ENCODE assay signal across 8 cellular contexts in genomic region chr16:48611329-48612137, GRCh38. TPM values are rescaled to one million over a fixed set of nuclear protein-coding genes. Genes with fewer than 3 reads are reported as not detected.
DNase-seq lines count a peak whose midpoint lies in the region; ATAC-seq, FAIRE-seq and TF ChIP-seq lines count a peak whose summit lies in the region.

No MANE protein-coding gene starts in this region.

- no peak overlapping the region for H3K4me3 Mint-ChIP-seq in activated CD4-positive, alpha-beta T cell treated with anti-CD3 and anti-CD28 coated beads for 36 hours

- peak in 1 of 2 experiments; percentile 58; a peak in 1 of 3 replicates for TF ChIP-seq POLR2A in H1 (IDR thresholded peaks at IDR 0.05; ENCODE audit: control extremely low read depth in 1 of 2, low read depth in 2 of 2, low read length in 2 of 2)
- no peak for TF ChIP-seq POLR2A in spleen (IDR thresholded peaks at IDR 0.05)

- no peaks in the 10 kb centered on the region for H3K27me3 Mint-ChIP-seq in activated CD4-positive, alpha-beta T cell treated with anti-CD3 and anti-CD28 coated beads for 36 hours

- peak overlapping the region; percentile 99 for H3K27ac Mint-ChIP-seq in activated CD4-positive, alpha-beta T cell treated with anti-CD3 and anti-CD28 coated beads for 36 hours

- peak overlapping the region; percentile 3; the same call in 1 of the 2 replicates for H2BK5ac ChIP-seq in H1 (ENCODE audit: low read depth, low read length)

- WGBS in H1 (ENCODE audit: extremely low coverage in 1 of 2, insufficient coverage in 1 of 2, insufficient read length in 1 of 2, insufficient replicate concordance in 2 of 2, low coverage in 1 of 2, low lambda C conversion rate in 2 of 2, missing lambda C conversion rate in 1 of 2), 2 experiments, result 85% methylated on average over 5 of the region's 5 CpGs; no CpG with 5 or more reads in 1 of the 2 experiments
- WGBS in spleen, 5 donors, result 20 to 47% (median 27%) methylated on average over 5 of the region's 5 CpGs

- H2BK20ac ChIP-seq in H1 (ENCODE audit: low read length), result no peak overlapping the region

- TF ChIP-seq EP300 in H1 (IDR thresholded peaks at IDR 0.05; ENCODE audit: borderline replicate concordance in 1 of 2, low read depth in 2 of 2, low read length in 2 of 2), result no peak

- ATAC-seq in activated CD4-positive, alpha-beta T cell treated with anti-CD3 and anti-CD28 coated beads for 36 hours, result peak; percentile 68
- ATAC-seq in GM21825 (IDR thresholded peaks at IDR 0.05; ENCODE audit: unreplicated experiment), result no peak

- TF ChIP-seq RAD21 in H1 (IDR thresholded peaks at IDR 0.05 in 1 of 2, conservative IDR thresholded peaks at IDR 0.05 in 1 of 2; ENCODE audit: low read depth in 2 of 2, low read length in 2 of 2), result no peak

- H3K9me3 Mint-ChIP-seq in activated CD4-positive, alpha-beta T cell treated with anti-CD3 and anti-CD28 coated beads for 36 hours (ENCODE audit: low read depth), result no peaks in the 10 kb centered on the region

- H4K20me1 ChIP-seq in DOHH2 (ENCODE audit: control insufficient read depth, insufficient read depth, low read depth, low read length), result no peaks in the 10 kb centered on the region
- H4K20me1 ChIP-seq in H1 (replicated peaks in 1 of 2; ENCODE audit: control insufficient read depth in 1 of 2, insufficient read depth in 2 of 2, low read length in 2 of 2), result peaks cover 0 to 8% of the 10 kb centered on the region in 2 experiments

- H3K4ac ChIP-seq in H1 (replicated peaks; ENCODE audit: insufficient read length, low read depth, low read length), result no peak overlapping the region

- no peak for TF ChIP-seq CTCF in DOHH2 (IDR thresholded peaks at IDR 0.05; ENCODE audit: low read depth, low read length, poor library complexity, severe bottlenecking)
- TF ChIP-seq CTCF in HL-60 (IDR thresholded peaks at IDR 0.05; ENCODE audit: insufficient read depth, low read length), result no peak
- TF ChIP-seq CTCF in H1 (IDR thresholded peaks at IDR 0.05; ENCODE audit: control extremely low read depth in 1 of 3, insufficient read depth in 1 of 3, low read depth in 1 of 3, low read length in 3 of 3), result no peak
- TF ChIP-seq CTCF in spleen (IDR thresholded peaks at IDR 0.05 in 8 of 11, conservative IDR thresholded peaks at IDR 0.05 in 3 of 11), result peak in 1 of 11 experiments; percentile 14

- H2BK12ac ChIP-seq in H1 (ENCODE audit: low read depth, low read length), result 0 out of 2 replicates have a peak overlapping the region, but pooled peaks have one; percentile 11

- H2BK15ac ChIP-seq in H1 (ENCODE audit: low read length), result no peak overlapping the region

- H3K79me1 ChIP-seq in H1 (ENCODE audit: low read depth, low read length), result peaks cover 7% of the 10 kb centered on the region; the same call in 1 of the 2 replicates

- H2BK120ac ChIP-seq in H1 (replicated peaks; ENCODE audit: low read depth, low read length), result no peak overlapping the region

- no peak overlapping the region for H4K8ac ChIP-seq in H1 (ENCODE audit: extremely low read depth, insufficient read depth, low read length)

- H3K4me1 ChIP-seq in DOHH2 (ENCODE audit: control insufficient read depth, low read length) (peaks cover 48% of the 10 kb centered on the region), H1 (replicated peaks in 1 of 4; ENCODE audit: control insufficient read depth in 3 of 4, insufficient read depth in 4 of 4, low read length in 3 of 4) (peaks cover 9 to 19% (median 17%) of the 10 kb centered on the region in 4 experiments; a peak in 6 of 7 replicates), spleen (peaks cover 18 to 66% (median 62%) of the 10 kb centered on the region in 6 donors)

- H3K4me1 Mint-ChIP-seq in activated CD4-positive, alpha-beta T cell treated with anti-CD3 and anti-CD28 coated beads for 36 hours, result peaks cover 48% of the 10 kb centered on the region

- no peak overlapping the region for H3K23ac ChIP-seq in H1 (ENCODE audit: insufficient read length)

- intact Hi-C loops in activated CD4-positive, alpha-beta T cell treated with anti-CD3 and anti-CD28 coated beads for 36 hours (cut with DNase I, micrococcal nuclease), result loop anchor here (1.0 to 10.0 kb wide), 12 partner anchors 12 to 1927 kb away; partner anchors contain the start of genes DNAJA2 (in 1 of the 2), ITFG1 (in 1 of the 2), NETO2 (in 1 of the 2) and ORC6 (in 1 of the 2)
- intact Hi-C loops in spleen (cut with DNase I; ENCODE audit: low total_unique reads), result loop anchor here (5.0 kb wide), 1 partner anchor 244 kb away; no protein-coding TSS in a partner anchor

- H3K9me3 ChIP-seq in DOHH2 (ENCODE audit: control insufficient read depth, insufficient read depth, low read length) (no peaks in the 10 kb centered on the region), H1 (ENCODE audit: insufficient read depth in 2 of 2, low read depth in 1 of 2, low read length in 1 of 2) (no peaks in the 10 kb centered on the region), spleen (no peaks in the 10 kb centered on the region)

- H3K9me2 ChIP-seq in DOHH2 (replicated peaks; ENCODE audit: control insufficient read depth, low read length), result no peaks in the 10 kb centered on the region

- no peak overlapping the region for H3K14ac ChIP-seq in H1 (ENCODE audit: insufficient read length)

- peak overlapping the region; percentile 40 for H2AK5ac ChIP-seq in H1 (ENCODE audit: low read depth, low read length)

- no peaks in the 10 kb centered on the region for H3K27me3 ChIP-seq in DOHH2 (ENCODE audit: control insufficient read depth, low read length)
- H3K27me3 ChIP-seq in HL-60 (ENCODE audit: insufficient read depth, poor library complexity, severe bottlenecking), result no peaks in the 10 kb centered on the region
- no peaks in the 10 kb centered on the region for H3K27me3 ChIP-seq in H1 (replicated peaks in 1 of 4; ENCODE audit: control insufficient read depth in 3 of 4, extremely low read depth in 1 of 4, insufficient read depth in 3 of 4, low read length in 3 of 4)
- no peaks in the 10 kb centered on the region for H3K27me3 ChIP-seq in spleen (replicated peaks in 1 of 7)

- H3F3A ChIP-seq in DOHH2 (ENCODE audit: control insufficient read depth, insufficient read depth), result no peaks in the 10 kb centered on the region

- no peak overlapping the region; the same call in 1 of the 2 replicates for H3K18ac ChIP-seq in H1 (ENCODE audit: extremely low read depth, low read length)

- peaks cover 4% of the 10 kb centered on the region for H3K36me3 ChIP-seq in DOHH2 (ENCODE audit: control insufficient read depth, low read length)
- H3K36me3 ChIP-seq in H1 (ENCODE audit: control insufficient read depth in 2 of 4, insufficient read depth in 4 of 4, low read length in 3 of 4), result peaks cover 0 to 2% (median 0%) of the 10 kb centered on the region in 4 experiments; a peak in 1 of 8 replicates
- H3K36me3 ChIP-seq in spleen, result no peaks in the 10 kb centered on the region

- no peak for FAIRE-seq in H1 (lab: Jason Lieb, UNC)

- POLR2A ChIA-PET in activated CD4-positive, alpha-beta T cell treated with anti-CD3 and anti-CD28 coated beads for 36 hours (lab: Charles Lee), result interaction anchor here (0.7 kb wide), 1 partner anchor 225 kb away, joined by 3 read pairs; no protein-coding TSS in a partner anchor
- POLR2A ChIA-PET in H1 (lab: Charles Lee; ENCODE audit: partially characterized antibody), result interaction anchor here (1.7 kb wide), 1 partner anchor 14 kb away, joined by 3 read pairs; no protein-coding TSS in a partner anchor

- H3K23me2 ChIP-seq in H1 (ENCODE audit: low read depth, low read length), result peaks cover 2% of the 10 kb centered on the region; the same call in 1 of the 2 replicates

- peaks cover 10% of the 10 kb centered on the region for H3K36me3 Mint-ChIP-seq in activated CD4-positive, alpha-beta T cell treated with anti-CD3 and anti-CD28 coated beads for 36 hours (ENCODE audit: low read depth)

- no peak overlapping the region for H3K4me3 ChIP-seq in DOHH2 (ENCODE audit: low read length)
- no peak overlapping the region for H3K4me3 ChIP-seq in HL-60 (replicated peaks; ENCODE audit: insufficient read depth, low read length)
- H3K4me3 ChIP-seq in H1 (ENCODE audit: extremely low read depth in 1 of 4, insufficient read depth in 2 of 4, low read depth in 3 of 4, low read length in 4 of 4), result no peak overlapping the region
- H3K4me3 ChIP-seq in spleen, result peak overlapping the region in 1 of 8 donors; percentile 58

- CTCF ChIA-PET in activated CD4-positive, alpha-beta T cell treated with anti-CD3 and anti-CD28 coated beads for 36 hours (lab: Charles Lee), result interaction anchor here (0.8 to 4.7 kb wide), 2 partner anchors 12 to 1632 kb away, joined by 3 to 51 read pairs; no protein-coding TSS in a partner anchor
- CTCF ChIA-PET in H1 (lab: Charles Lee; ENCODE audit: partially characterized antibody), result interaction anchor here (0.6 to 1.7 kb wide), 4 partner anchors 12 to 227 kb away, joined by 3 to 8 read pairs (median 3); no protein-coding TSS in a partner anchor

- H3K79me2 ChIP-seq in DOHH2 (ENCODE audit: control insufficient read depth, low read length) (peaks cover 35% of the 10 kb centered on the region), H1 (ENCODE audit: control insufficient read depth in 1 of 2, insufficient read depth in 2 of 2, low read length in 2 of 2) (peaks cover 21 to 30% of the 10 kb centered on the region in 2 experiments)

- H3K9ac ChIP-seq in H1 (replicated peaks in 1 of 4; ENCODE audit: extremely low read depth in 1 of 4, low read depth in 3 of 4, low read length in 3 of 4), result no peak overlapping the region

- H2AFZ ChIP-seq in H1 (ENCODE audit: low read length), result no peak overlapping the region

- H4K91ac ChIP-seq in H1 (replicated peaks; ENCODE audit: insufficient read length, low read length), result no peak overlapping the region

- H3K4me2 ChIP-seq in DOHH2 (ENCODE audit: low read length) (peak overlapping the region; percentile 20; the same call in 1 of the 2 replicates), H1 (ENCODE audit: insufficient read depth in 1 of 2, low read depth in 2 of 2, low read length in 2 of 2) (peak overlapping the region in 1 of 2 experiments; percentile 55; a peak in 1 of 4 replicates)

- no peak overlapping the region for H3K56ac ChIP-seq in H1 (replicated peaks; ENCODE audit: insufficient read length, low read depth, low read length)

- peak; percentile 83 to 91 for DNase-seq in HL-60 (ENCODE audit: low read depth in 1 of 2, low spot score in 1 of 2)
- DNase-seq in activated CD4-positive, alpha-beta T cell treated with anti-CD3 and anti-CD28 coated beads for 36 hours, result peak; percentile 91
- DNase-seq in H1 (ENCODE audit: low read depth in 1 of 2, low spot score in 2 of 2), result no peak
- peak; percentile 93 for DNase-seq in spleen
- DNase-seq in NCI-H345 (lab: John Stamatoyannopoulos, UW), result no peak
- no peak for DNase-seq in EL

- H3K27ac ChIP-seq in DOHH2 (ENCODE audit: low read depth, low read length) (no peak overlapping the region), HL-60 (replicated peaks) (peak overlapping the region; percentile 91), H1 (ENCODE audit: low read depth, low read length) (no peak overlapping the region), spleen (peak overlapping the region in 7 of 8 donors; percentile 93 to 98 (median 95))

- no peak overlapping the region for H4K5ac ChIP-seq in H1 (ENCODE audit: insufficient read length, low read depth, low read length)

RNA-seq across cellular contexts. Expression of gene N4BP1, which starts 1.6 kb away (rescaled TPM):
- total RNA-seq in activated CD4-positive, alpha-beta T cell treated with anti-CD3 and anti-CD28 coated beads for 36 hours, result 10 to 100 TPM; 49.2 to 69.4 TPM
- 33.1 and 33.4 TPM in 2 replicates for total RNA-seq in H1 (2021; fragmentation: NEBNext Ultra II Directional; extraction: Animal tissue kit (Norgen Biotek cat#: 25700))
- polyA plus RNA-seq in H1 (2011; rRNA removed) (13.5 TPM in 2 replicates), spleen (10 to 100 TPM in 1 of 3 donors, 1 to 10 TPM in 2; 6.6 to 12.2 (median 7.8) TPM)
- polyA plus RNA-seq in H1 (2011; cell fraction: cytosol; rRNA removed), result 9.5 TPM
- polyA plus RNA-seq in H1 (2011; cell fraction: nucleus; rRNA removed), result 15.5 TPM
- polyA plus RNA-seq in H1 (2012, experiment 1 of 2), result 14.9 to 24.2 TPM (median 20.0 TPM) in 4 replicates
- 2.8 TPM for polyA plus RNA-seq in H1 (2012, experiment 2 of 2)
- 15.9 TPM for polyA plus RNA-seq in H1 (2013, experiment 1 of 2)
- polyA plus RNA-seq in H1 (2013, experiment 2 of 2), result 17.5 TPM
- 15.0 and 18.8 TPM in 2 replicates for polyA minus RNA-seq in H1 (2011; rRNA and poly(A)+ RNA removed)
- polyA minus RNA-seq in H1 (2011; cell fraction: cytosol; rRNA and poly(A)+ RNA removed), result 26.5 TPM
- polyA minus RNA-seq in H1 (2011; cell fraction: nucleus; rRNA and poly(A)+ RNA removed), result 33.1 TPM
- 10 to 100 TPM; 40.0 to 65.9 (median 48.6) TPM for total RNA-seq in spleen

Comparison
In these comparisons a context has a peak if more than half of its experiments do, and no peak if none do; other contexts are left out.
1. H3K27ac ChIP-seq: peak in HL-60 (single experiment) and spleen (7 of 8); none in DOHH2 (single experiment) and H1 (single experiment).
2. DNase-seq: peak in HL-60 (2 of 2), activated CD4-positive, alpha-beta T cell treated with anti-CD3 and anti-CD28 coated beads for 36 hours (single experiment) and spleen (single experiment); none in H1 (0 of 2), NCI-H345 (single experiment) and EL (single experiment).